In the genomic region with DNA sequence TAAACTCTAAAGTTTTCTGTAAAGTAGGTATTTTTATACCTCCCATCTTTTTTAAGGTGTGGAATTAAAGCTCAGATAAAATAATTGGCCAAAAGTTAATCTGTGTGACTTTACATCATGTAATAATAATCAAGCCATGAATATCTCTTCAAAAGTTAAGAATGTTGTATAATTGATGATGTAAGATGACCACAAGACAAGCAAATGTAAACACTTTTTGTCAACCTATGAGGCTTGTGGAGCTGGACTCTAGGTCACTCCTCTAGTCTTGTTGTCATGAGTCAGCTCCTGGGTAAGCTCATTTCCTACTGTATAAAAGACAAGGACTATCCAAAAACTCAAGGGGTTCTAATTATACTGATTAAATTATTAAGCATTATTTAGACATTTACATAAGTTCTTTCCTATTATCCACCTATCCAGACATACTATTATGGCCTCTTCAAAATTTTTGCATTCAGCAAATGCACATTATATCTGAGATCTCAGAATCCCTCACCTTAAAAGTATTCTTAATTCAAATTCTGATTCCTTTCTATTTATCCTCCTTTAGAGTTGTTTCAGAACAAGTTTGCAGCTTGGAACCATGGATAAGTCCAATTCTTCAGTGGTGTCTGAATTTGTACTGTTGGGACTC, we compare ENCODE assay signal across 34 cellular contexts. TPM values are rescaled to one million over a fixed set of nuclear protein-coding genes. Genes with fewer than 3 reads are reported as not detected.
"Had no signal": no experiment of that assay in that cellular context is flagged by ENCODE, and none has a peak within 500 bp of the region (broad histone marks: within the 10 kb centered on the region; RNA-seq: fewer than 3 reads in every experiment).

A gene with protein sequence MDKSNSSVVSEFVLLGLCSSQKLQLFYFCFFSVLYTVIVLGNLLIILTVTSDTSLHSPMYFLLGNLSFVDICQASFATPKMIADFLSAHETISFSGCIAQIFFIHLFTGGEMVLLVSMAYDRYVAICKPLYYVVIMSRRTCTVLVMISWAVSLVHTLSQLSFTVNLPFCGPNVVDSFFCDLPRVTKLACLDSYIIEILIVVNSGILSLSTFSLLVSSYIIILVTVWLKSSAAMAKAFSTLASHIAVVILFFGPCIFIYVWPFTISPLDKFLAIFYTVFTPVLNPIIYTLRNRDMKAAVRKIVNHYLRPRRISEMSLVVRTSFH (plus strand): TSS at position 587 of the 637 bp plus-strand sequence. CDS start 0 bp downstream, at position 587.

- H3K27ac Mint-ChIP-seq: activated B cell treated with CpG ODN at 0.5 μM for 24 hours; activated CD4-positive, alpha-beta memory T cell treated with anti-CD3 and anti-CD28 coated beads for 36 hours; activated naive CD4-positive, alpha-beta T cell treated with anti-CD3 and anti-CD28 coated beads, Interleukin-2, amount 10 ng/mL, durations not matched to agents 7 days and 5 days; activated naive CD8-positive, alpha-beta T cell; activated naive CD8-positive, alpha-beta T cell treated with anti-CD3 and anti-CD28 coated beads, Interleukin-2, amount 50 U/mL, for 24 hours had no signal

- H3K4me3 Mint-ChIP-seq: activated B cell treated with CpG ODN at 0.5 μM for 24 hours; activated CD4-positive, alpha-beta memory T cell treated with anti-CD3 and anti-CD28 coated beads for 36 hours; activated naive CD4-positive, alpha-beta T cell treated with anti-CD3 and anti-CD28 coated beads, Interleukin-2, amount 10 ng/mL, durations not matched to agents 7 days and 5 days; activated naive CD8-positive, alpha-beta T cell; activated naive CD8-positive, alpha-beta T cell treated with anti-CD3 and anti-CD28 coated beads, Interleukin-2, amount 50 U/mL, for 24 hours had no signal

- ATAC-seq: activated naive CD8-positive, alpha-beta T cell treated with anti-CD3 and anti-CD28 coated beads, Interleukin-2, amount 50 U/mL, for 24 hours; Right ventricle myocardium inferior; SK-N-SH treated with all-trans-retinoic acid at 6 μM for 48 hours had no signal

- H3K27me3 Mint-ChIP-seq: activated B cell treated with CpG ODN at 0.5 μM for 24 hours; activated CD4-positive, alpha-beta memory T cell treated with anti-CD3 and anti-CD28 coated beads for 36 hours; activated naive CD4-positive, alpha-beta T cell treated with anti-CD3 and anti-CD28 coated beads, Interleukin-2, amount 10 ng/mL, durations not matched to agents 7 days and 5 days; activated naive CD8-positive, alpha-beta T cell; activated naive CD8-positive, alpha-beta T cell treated with anti-CD3 and anti-CD28 coated beads, Interleukin-2, amount 50 U/mL, for 24 hours had no signal

- DNase-seq: activated B cell treated with CpG ODN at 0.5 μM for 24 hours; activated CD4-positive, alpha-beta memory T cell treated with anti-CD3 and anti-CD28 coated beads for 36 hours; activated CD4-positive, alpha-beta T cell treated with anti-CD3 and anti-CD28 coated beads for 4 hours; activated CD4-positive, alpha-beta T cell treated with anti-CD3 and anti-CD28 coated beads, Interleukin-2, amount 50 U/mL, for 1 hour; activated CD4-positive, CD25-positive, alpha-beta regulatory T cell treated with anti-CD3 and anti-CD28 coated beads, Interleukin-2, amount 50 U/mL, for 72 hours; activated CD8-positive, alpha-beta memory T cell treated with anti-CD3 and anti-CD28 coated beads, Interleukin-2, amount 50 U/mL, for 48 hours; activated effector memory CD4-positive, alpha-beta T cell treated with Interleukin-2 at 50 U/mL for 16 hours; activated naive CD4-positive, alpha-beta T cell treated with anti-CD3 and anti-CD28 coated beads, Interleukin-2, amount 10 ng/mL, durations not matched to agents 7 days and 5 days; activated naive CD8-positive, alpha-beta T cell treated with anti-CD3 and anti-CD28 coated beads, Interleukin-2, amount 50 U/mL, for 24 hours; activated T-cell treated with anti-CD3 and anti-CD28 coated beads, Interleukin-2, amount 50 U/mL, for 48 hours; anterior cingulate cortex; brain microvascular endothelial cell; central memory CD4-positive, alpha-beta T cell; Kasumi-1; NCI-H1105; NCI-H1417 treated with DMSO at 0.1 percent for 48 hours; NCI-H187 treated with DMSO at 0.1 percent for 48 hours; NCI-H2081; NCI-H2171 treated with DMSO at 0.1 percent for 48 hours; NCI-H345; NCI-H524 treated with DMSO at 0.1 percent for 48 hours; SIG-M5; T-helper 1 cell; T-helper 2 cell; T-helper 9 cell had no signal

- H3K27ac ChIP-seq: brain microvascular endothelial cell, RWPE1, VCaP had no signal

- H3K27me3 ChIP-seq: brain microvascular endothelial cell had no signal

- H3K9me3 Mint-ChIP-seq: activated B cell treated with CpG ODN at 0.5 μM for 24 hours; activated CD4-positive, alpha-beta memory T cell treated with anti-CD3 and anti-CD28 coated beads for 36 hours had no signal

- H3K4me1 Mint-ChIP-seq: activated B cell treated with CpG ODN at 0.5 μM for 24 hours; activated naive CD4-positive, alpha-beta T cell treated with anti-CD3 and anti-CD28 coated beads, Interleukin-2, amount 10 ng/mL, durations not matched to agents 7 days and 5 days; activated naive CD8-positive, alpha-beta T cell treated with anti-CD3 and anti-CD28 coated beads, Interleukin-2, amount 50 U/mL, for 24 hours had no signal

- H3K36me3 ChIP-seq: brain microvascular endothelial cell had no signal

- H3K36me3 Mint-ChIP-seq: activated CD4-positive, alpha-beta memory T cell treated with anti-CD3 and anti-CD28 coated beads for 36 hours; activated naive CD4-positive, alpha-beta T cell treated with anti-CD3 and anti-CD28 coated beads, Interleukin-2, amount 10 ng/mL, durations not matched to agents 7 days and 5 days; activated naive CD8-positive, alpha-beta T cell had no signal

RNA-seq across cellular contexts. Expression of the gene that starts here (rescaled TPM):
- total RNA-seq: activated B cell treated with CpG ODN at 0.5 μM for 24 hours; activated CD4-positive, alpha-beta memory T cell treated with anti-CD3 and anti-CD28 coated beads for 36 hours; cerebellum; NCI-H460; OCI-LY7; Right ventricle myocardium inferior; SK-MEL-5 had no signal
